In genomic region chr9:93958121-93958874, GRCh38 we compare ENCODE assay signal across 11 cellular contexts. TPM values are rescaled to one million over a fixed set of nuclear protein-coding genes. Genes with fewer than 3 reads are reported as not detected.
A peak's percentile ranks its signal among the peaks of the same experiment; 100 is the strongest.
DNase-seq lines count a peak whose midpoint lies in the region; ATAC-seq and TF ChIP-seq lines count a peak whose summit lies in the region.
"Had no signal": no experiment of that assay in that cellular context is flagged by ENCODE, and none has a peak within 500 bp of the region (broad histone marks: within the 10 kb centered on the region; RNA-seq: fewer than 3 reads in every experiment).

No MANE protein-coding gene starts in this region.

- DNase-seq in CD14-positive monocyte (ENCODE audit: low spot score) (no peak), NCI-H2029 (lab: John Stamatoyannopoulos, UW) (no peak), OCI-M1 (lab: John Stamatoyannopoulos, UW) (no peak), endothelial cell (ENCODE audit: low spot score) (no peak)
- no peak for DNase-seq in central memory CD8-positive, alpha-beta T cell (ENCODE audit: low spot score in 2 of 2)

- H3K4me3 Mint-ChIP-seq in CD14-positive monocyte (peak overlapping the region; percentile 67 to 91), nephron (peak overlapping the region; percentile 47 to 71 (median 50)), endothelial cell (ENCODE audit: unreplicated experiment) (no peak overlapping the region)
- peak overlapping the region; percentile 58 for H3K4me3 Mint-ChIP-seq in central memory CD8-positive, alpha-beta T cell

- TF ChIP-seq CTCF in CD14-positive monocyte (IDR thresholded peaks at IDR 0.05) (no peak), nephron (IDR thresholded peaks at IDR 0.05; ENCODE audit: unreplicated experiment in 3 of 3) (no peak), endothelial cell (IDR thresholded peaks at IDR 0.05; ENCODE audit: unreplicated experiment) (no peak)

- peaks cover 46% of the 10 kb centered on the region for H3K4me1 Mint-ChIP-seq in CD14-positive monocyte
- peaks cover 40% of the 10 kb centered on the region for H3K4me1 Mint-ChIP-seq in central memory CD8-positive, alpha-beta T cell
- H3K4me1 Mint-ChIP-seq in nephron = peaks cover 31% of the 10 kb centered on the region
- H3K4me1 Mint-ChIP-seq in endothelial cell (ENCODE audit: unreplicated experiment) = peaks cover 19% of the 10 kb centered on the region

- peak; percentile 4 for ATAC-seq in HG02885 (IDR thresholded peaks at IDR 0.05; ENCODE audit: poor library complexity, unreplicated experiment)
- ATAC-seq in central memory CD8-positive, alpha-beta T cell (replicated peaks; ENCODE audit: extremely low read depth, poor library complexity, severe bottlenecking) = no peak
- no peak for ATAC-seq in GM18907 (IDR thresholded peaks at IDR 0.05; ENCODE audit: unreplicated experiment)

- peaks cover 14 to 18% of the 10 kb centered on the region in 2 donors for H3K36me3 Mint-ChIP-seq in CD14-positive monocyte
- H3K36me3 Mint-ChIP-seq in central memory CD8-positive, alpha-beta T cell (ENCODE audit: insufficient read depth) = peaks cover 2% of the 10 kb centered on the region
- H3K36me3 Mint-ChIP-seq in nephron (ENCODE audit: low read depth) = peaks cover 4% of the 10 kb centered on the region
- peaks cover 6% of the 10 kb centered on the region for H3K36me3 Mint-ChIP-seq in endothelial cell (ENCODE audit: low read depth, unreplicated experiment)

- H3K27ac Mint-ChIP-seq in CD14-positive monocyte = no peak overlapping the region
- no peak overlapping the region for H3K27ac Mint-ChIP-seq in central memory CD8-positive, alpha-beta T cell (ENCODE audit: low read depth)
- no peak overlapping the region for H3K27ac Mint-ChIP-seq in nephron
- no peak overlapping the region for H3K27ac Mint-ChIP-seq in endothelial cell (ENCODE audit: unreplicated experiment)

- intact Hi-C loops in CD14-positive monocyte (cut with micrococcal nuclease) = no loop called here

- H3K9me3 Mint-ChIP-seq in CD14-positive monocyte = peaks cover 3 to 49% (median 38%) of the 10 kb centered on the region in 7 donors
- H3K9me3 Mint-ChIP-seq in central memory CD8-positive, alpha-beta T cell = no peaks in the 10 kb centered on the region
- peaks cover 10% of the 10 kb centered on the region for H3K9me3 Mint-ChIP-seq in nephron
- H3K9me3 Mint-ChIP-seq in endothelial cell (ENCODE audit: unreplicated experiment) = no peaks in the 10 kb centered on the region

- H3K27me3 Mint-ChIP-seq in CD14-positive monocyte (ENCODE audit: low read depth in 3 of 3) = peaks cover 81 to 96% (median 89%) of the 10 kb centered on the region in 3 donors
- peaks cover 89% of the 10 kb centered on the region for H3K27me3 Mint-ChIP-seq in central memory CD8-positive, alpha-beta T cell
- peaks cover 94% of the 10 kb centered on the region for H3K27me3 Mint-ChIP-seq in nephron (ENCODE audit: low read depth)
- peaks cover 33% of the 10 kb centered on the region for H3K27me3 Mint-ChIP-seq in endothelial cell (ENCODE audit: unreplicated experiment)

RNA-seq across cellular contexts. Expression of gene BARX1, which starts 3.1 kb away (rescaled TPM):
- polyA plus RNA-seq in CD14-positive monocyte = not detected
- 0.51 TPM for total RNA-seq in endothelial cell (ENCODE audit: unreplicated experiment)
- total RNA-seq: T-helper 2 cell treated with Interferon-gamma antibody and Interleukin-4, amounts not matched to agents 100 ng/mL and 5 ng/mL, for 36 hours; temporal lobe had no signal
- polyA plus RNA-seq: aorta had no signal
